15 cellular contexts compared by ENCODE assay signal in genomic region chr10:25382029-25382810, GRCh38.
DNase-seq lines count a peak whose midpoint lies in the region; ATAC-seq lines count a peak whose summit lies in the region.
"Had no signal": no experiment of that assay in that cellular context is flagged by ENCODE, and none has a peak within 500 bp of the region (broad histone marks: within the 10 kb centered on the region; RNA-seq: fewer than 3 reads in every experiment).

No MANE protein-coding gene starts in this region.

- no peak for ATAC-seq in HG02840 (IDR thresholded peaks at IDR 0.05; ENCODE audit: low FRiP score, unreplicated experiment)

- peak; percentile 14 for DNase-seq in RKO (ENCODE audit: low spot score)
- peak; percentile 16 for DNase-seq in cerebellum (ENCODE audit: low spot score)
- DNase-seq in left kidney (ENCODE audit: low read depth, low spot score), result peak; percentile 49
- peak; percentile 42 for DNase-seq in putamen (ENCODE audit: low spot score)
- DNase-seq in NCI-H1105 treated with DMSO at 0.1 percent for 48 hours (lab: John Stamatoyannopoulos, UW), result no peak
- DNase-seq in stimulated activated CD8-positive, alpha-beta memory T cell treated with anti-CD3 and anti-CD28 coated beads, Interleukin-4, amount 100 ng/mL, for 48 hours, result no peak
- DNase-seq: CD8-positive, alpha-beta memory T cell; Karpas-422; MM.1S; NCI-H2029; NCI-H2171 treated with DMSO at 0.1 percent for 48 hours; NCI-H524; OCI-M1; SJCRH30 had no signal

Comparison
In these comparisons a context has a peak if more than half of its experiments do, and no peak if none do; other contexts are left out.
1. DNase-seq: peak in RKO (single experiment), cerebellum (single experiment), left kidney (single experiment) and putamen (single experiment); none in NCI-H1105 treated with DMSO at 0.1 percent for 48 hours (single experiment) and stimulated activated CD8-positive, alpha-beta memory T cell treated with anti-CD3 and anti-CD28 coated beads, Interleukin-4, amount 100 ng/mL, for 48 hours (single experiment).